13 cellular contexts compared by ENCODE assay signal in genomic region chr4:39682133-39682532, GRCh38. TPM values are rescaled to one million over a fixed set of nuclear protein-coding genes. Genes with fewer than 3 reads are reported as not detected.
DNase-seq lines count a peak whose midpoint lies in the region; ATAC-seq lines count a peak whose summit lies in the region.
"Had no signal": no experiment of that assay in that cellular context is flagged by ENCODE, and none has a peak within 500 bp of the region (broad histone marks: within the 10 kb centered on the region; RNA-seq: fewer than 3 reads in every experiment).

No MANE protein-coding gene starts in this region.

- peaks cover 0 to 3% of the 10 kb centered on the region in 2 donors for H3K9me3 ChIP-seq in neuronal stem cell (replicated peaks in 1 of 2; ENCODE audit: control insufficient read depth in 2 of 2, insufficient read depth in 1 of 2, low read depth in 1 of 2, low read length in 2 of 2)

- H3K9me3 Mint-ChIP-seq in memory B cell, result no peaks in the 10 kb centered on the region

- no peak overlapping the region for H3K18ac ChIP-seq in neuronal stem cell (ENCODE audit: low read length)

- no peak overlapping the region for H3K14ac ChIP-seq in neuronal stem cell (ENCODE audit: low read length)

- no peak overlapping the region for H4K8ac ChIP-seq in neuronal stem cell (ENCODE audit: low read depth, low read length)

- peaks cover 20% of the 10 kb centered on the region for H3K4me1 Mint-ChIP-seq in memory B cell

- H2BK120ac ChIP-seq in neuronal stem cell (ENCODE audit: low read depth, low read length), result no peak overlapping the region

- peaks cover 0 to 4% (median 0%) of the 10 kb centered on the region in 3 experiments for H3K27me3 ChIP-seq in neuronal stem cell (ENCODE audit: control insufficient read depth in 3 of 3, insufficient read depth in 3 of 3, low read depth in 1 of 3, low read length in 3 of 3)

- no peak overlapping the region for H3K27ac ChIP-seq in neuronal stem cell (replicated peaks; ENCODE audit: low read length)

- H3K27me3 Mint-ChIP-seq in memory B cell, result no peaks in the 10 kb centered on the region

- WGBS in neuronal stem cell (ENCODE audit: extremely low coverage in 2 of 2, insufficient read length in 2 of 2, insufficient replicate concordance in 1 of 2), 2 donors, result no CpG with 5 or more reads among the region's 2 CpGs

- H3K4me3 ChIP-seq in neuronal stem cell (ENCODE audit: low read length in 2 of 2), result no peak overlapping the region

- no peak overlapping the region for H2AK5ac ChIP-seq in neuronal stem cell (ENCODE audit: low read depth, low read length)

- H3K4me1 ChIP-seq in neuronal stem cell (ENCODE audit: control insufficient read depth in 2 of 2, insufficient read depth in 1 of 2, low read depth in 1 of 2, low read length in 2 of 2), result no peaks in the 10 kb centered on the region

- no peak overlapping the region for H2AFZ ChIP-seq in neuronal stem cell (ENCODE audit: low read length)

- H3K4me3 Mint-ChIP-seq in memory B cell, result peak overlapping the region; percentile 14

- H3K27ac Mint-ChIP-seq in memory B cell, result peak overlapping the region; percentile 47

- no peak overlapping the region for H3K4ac ChIP-seq in neuronal stem cell (ENCODE audit: low read length)

- H2BK5ac ChIP-seq in neuronal stem cell (ENCODE audit: low read length), result no peak overlapping the region

- H3K4me2 ChIP-seq in neuronal stem cell (ENCODE audit: insufficient read depth, low read length, poor library complexity, severe bottlenecking), result no peak overlapping the region

- H3K9ac ChIP-seq in neuronal stem cell (ENCODE audit: low read depth, low read length, poor library complexity), result no peak overlapping the region

- no peak overlapping the region for H2BK12ac ChIP-seq in neuronal stem cell (ENCODE audit: low read length)

- H2BK15ac ChIP-seq in neuronal stem cell (ENCODE audit: low read length), result no peak overlapping the region

- H3K36me3 ChIP-seq in neuronal stem cell (replicated peaks in 1 of 2; ENCODE audit: control insufficient read depth in 2 of 2, insufficient read depth in 2 of 2, low read length in 2 of 2), result no peaks in the 10 kb centered on the region

- ATAC-seq in GM18873 (IDR thresholded peaks at IDR 0.05; ENCODE audit: low FRiP score, unreplicated experiment) (peak; percentile 58), GM21723 (IDR thresholded peaks at IDR 0.05; ENCODE audit: unreplicated experiment) (peak; percentile 80), HG03457 (IDR thresholded peaks at IDR 0.05; ENCODE audit: unreplicated experiment) (peak; percentile 86), memory B cell (ENCODE audit: low read depth) (peak; percentile 97)

- DNase-seq in memory B cell (ENCODE audit: low spot score in 2 of 2) (no peak), NCI-H226 (no peak), NCI-H187 treated with DMSO at 0.1 percent for 48 hours (lab: John Stamatoyannopoulos, UW) (no peak), neuronal stem cell (ENCODE audit: low spot score) (no peak)
- no peak for DNase-seq in activated CD8-positive, alpha-beta memory T cell treated with anti-CD3 and anti-CD28 coated beads, Interleukin-2, amount 50 U/mL, for 4 hours
- DNase-seq: activated effector memory CD4-positive, alpha-beta T cell treated with Interleukin-2 at 50 U/mL for 16 hours; DND-41; GOT3; KG1; NCI-H774 had no signal

- H3K36me3 Mint-ChIP-seq in memory B cell, result no peaks in the 10 kb centered on the region

- no peak overlapping the region for H4K91ac ChIP-seq in neuronal stem cell (ENCODE audit: low read depth, low read length, poor library complexity)

- H3K23ac ChIP-seq in neuronal stem cell (ENCODE audit: low read depth, low read length, poor library complexity), result no peak overlapping the region

- H3K79me1 ChIP-seq in neuronal stem cell (ENCODE audit: low read depth, low read length), result no peaks in the 10 kb centered on the region

RNA-seq across cellular contexts. Expression of gene UBE2K, which starts 15.8 kb away (rescaled TPM):
- polyA plus RNA-seq in neuronal stem cell (2013, experiment 1 of 2), result 83.2 TPM
- 89.6 TPM for polyA plus RNA-seq in neuronal stem cell (2013, experiment 2 of 2)

RNA-seq across cellular contexts. Expression of gene SMIM14, which starts 43.5 kb away (rescaled TPM):
- polyA plus RNA-seq in neuronal stem cell (2013, experiment 1 of 2), result 20.1 TPM
- 19.9 TPM for polyA plus RNA-seq in neuronal stem cell (2013, experiment 2 of 2)
